Comparison of ENCODE assay signal across 20 cellular contexts in genomic region chr22:32448980-32449379, GRCh38. TPM values are rescaled to one million over a fixed set of nuclear protein-coding genes. Genes with fewer than 3 reads are reported as not detected.
"Had no signal": no experiment of that assay in that cellular context is flagged by ENCODE, and none has a peak within 500 bp of the region (broad histone marks: within the 10 kb centered on the region; RNA-seq: fewer than 3 reads in every experiment).

No MANE protein-coding gene starts in this region.

- H3K4me1 Mint-ChIP-seq: activated CD4-positive, alpha-beta memory T cell treated with anti-CD3 and anti-CD28 coated beads, Interleukin-2, amount 10 ng/mL, durations not matched to agents 7 days and 5 days; activated CD4-positive, alpha-beta T cell treated with anti-CD3 and anti-CD28 coated beads for 36 hours; nephron had no signal

- DNase-seq: activated CD4-positive, alpha-beta memory T cell treated with anti-CD3 and anti-CD28 coated beads, Interleukin-2, amount 10 ng/mL, durations not matched to agents 7 days and 5 days; activated CD4-positive, alpha-beta T cell treated with anti-CD3 and anti-CD28 coated beads for 36 hours; activated effector memory CD4-positive, alpha-beta T cell treated with Interleukin-2 at 50 U/mL for 16 hours; activated naive CD4-positive, alpha-beta T cell treated with anti-CD3 and anti-CD28 coated beads, Interleukin-2, amount 50 U/mL, for 16 hours; activated T-cell treated with anti-CD3 and anti-CD28 coated beads, Interleukin-2, amount 50 U/mL, for 4 hours; adrenal gland; caudate nucleus; kidney; left ventricle myocardium superior; occipital lobe; stimulated activated CD4-positive, alpha-beta T cell treated with anti-CD3 and anti-CD28 coated beads, Interleukin-4, amount 100 ng/mL, for 4 hours; stimulated activated CD8-positive, alpha-beta memory T cell treated with anti-CD3 and anti-CD28 coated beads, Interleukin-4, amount 100 ng/mL, for 48 hours; stimulated activated naive CD8-positive, alpha-beta T cell treated with anti-CD3 and anti-CD28 coated beads, Interleukin-15, Interleukin-2, amounts not matched to agents 100 U/mL and 50 U/mL, for 24 hours had no signal

- H3K9me3 ChIP-seq: adrenal gland, esophagus muscularis mucosa, right atrium auricular region had no signal

- H3K27ac Mint-ChIP-seq: activated CD4-positive, alpha-beta memory T cell treated with anti-CD3 and anti-CD28 coated beads, Interleukin-2, amount 10 ng/mL, durations not matched to agents 7 days and 5 days; activated CD4-positive, alpha-beta T cell treated with anti-CD3 and anti-CD28 coated beads for 36 hours; nephron; type B pancreatic cell had no signal

- H3K27ac ChIP-seq: adrenal gland, esophagus muscularis mucosa, hepatocyte, right atrium auricular region, skin epidermis had no signal

- H3K36me3 Mint-ChIP-seq: type B pancreatic cell had no signal

- H3K9me3 Mint-ChIP-seq: activated CD4-positive, alpha-beta memory T cell treated with anti-CD3 and anti-CD28 coated beads, Interleukin-2, amount 10 ng/mL, durations not matched to agents 7 days and 5 days; activated T-cell treated with anti-CD3 and anti-CD28 coated beads, Interleukin-2, amount 50 U/mL, for 4 hours; nephron; type B pancreatic cell had no signal

- H3K4me3 Mint-ChIP-seq: activated CD4-positive, alpha-beta memory T cell treated with anti-CD3 and anti-CD28 coated beads, Interleukin-2, amount 10 ng/mL, durations not matched to agents 7 days and 5 days; activated CD4-positive, alpha-beta T cell treated with anti-CD3 and anti-CD28 coated beads for 36 hours; activated T-cell treated with anti-CD3 and anti-CD28 coated beads, Interleukin-2, amount 50 U/mL, for 4 hours; nephron; type B pancreatic cell had no signal

- ATAC-seq: activated CD4-positive, alpha-beta T cell treated with anti-CD3 and anti-CD28 coated beads for 36 hours; activated T-cell treated with anti-CD3 and anti-CD28 coated beads, Interleukin-2, amount 50 U/mL, for 4 hours; left ventricle myocardium superior; stimulated activated naive CD8-positive, alpha-beta T cell treated with anti-CD3 and anti-CD28 coated beads, Interleukin-15, Interleukin-2, amounts not matched to agents 100 U/mL and 50 U/mL, for 24 hours had no signal

- H3K4me3 ChIP-seq: adrenal gland, esophagus muscularis mucosa, hepatocyte, right atrium auricular region, skin epidermis had no signal

- H3K36me3 ChIP-seq: adrenal gland, esophagus muscularis mucosa, right atrium auricular region had no signal

- H3K27me3 ChIP-seq: adrenal gland, right atrium auricular region had no signal

- H3K4me1 ChIP-seq: adrenal gland, esophagus muscularis mucosa, right atrium auricular region had no signal

RNA-seq across cellular contexts. Expression of gene BPIFC, which starts 15.3 kb away (rescaled TPM):
- total RNA-seq: activated CD4-positive, alpha-beta memory T cell treated with anti-CD3 and anti-CD28 coated beads, Interleukin-2, amount 10 ng/mL, durations not matched to agents 7 days and 5 days; activated CD4-positive, alpha-beta T cell treated with anti-CD3 and anti-CD28 coated beads for 36 hours; activated T-cell treated with anti-CD3 and anti-CD28 coated beads, Interleukin-2, amount 50 U/mL, for 4 hours; adrenal gland; esophagus muscularis mucosa; hepatocyte; kidney; left ventricle myocardium superior; occipital lobe; posterior vena cava; right atrium auricular region had no signal
- polyA plus RNA-seq: adrenal gland, hepatocyte had no signal
